In the genomic region with DNA sequence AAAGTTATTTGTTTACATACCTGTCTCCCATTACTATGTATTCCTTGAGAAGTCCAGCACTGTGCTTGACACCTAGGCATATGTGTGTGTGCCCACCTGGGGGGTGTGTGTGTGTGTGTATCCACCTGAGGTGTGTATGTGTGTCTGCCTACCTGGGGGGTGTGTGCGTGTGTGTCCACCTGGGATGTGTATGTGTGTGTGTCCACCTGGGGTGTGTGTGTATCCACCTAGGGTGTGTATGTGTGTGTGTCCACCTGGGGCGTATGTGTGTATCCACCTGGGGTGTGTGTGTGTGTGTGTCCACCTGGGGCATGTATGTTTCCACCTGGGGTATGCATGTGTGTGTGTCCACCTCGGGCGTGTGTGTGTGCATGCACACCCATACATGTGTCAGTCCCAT, we compare ENCODE assay signal across 19 cellular contexts.
"Had no signal": no experiment of that assay in that cellular context is flagged by ENCODE, and none has a peak within 500 bp of the region (broad histone marks: within the 10 kb centered on the region; RNA-seq: fewer than 3 reads in every experiment).

No MANE protein-coding gene starts in this region.

- H3K9me3 ChIP-seq: gastroesophageal sphincter, neutrophil, suprapubic skin, thyroid gland, upper lobe of left lung, vagina had no signal

- H3K27ac ChIP-seq: gastroesophageal sphincter, neutrophil, suprapubic skin, thyroid gland, upper lobe of left lung, vagina had no signal

- H3K36me3 Mint-ChIP-seq: naive B cell had no signal

- H3K27me3 ChIP-seq: gastroesophageal sphincter, neutrophil, suprapubic skin, thyroid gland, upper lobe of left lung, vagina had no signal

- H3K36me3 ChIP-seq: gastroesophageal sphincter, neutrophil, suprapubic skin, thyroid gland, upper lobe of left lung, vagina had no signal

- FAIRE-seq: small intestine had no signal

- DNase-seq: cerebellar nuclear complex; effector CD4-positive, alpha-beta T cell; glutamatergic neuron; left colon; left ventricle myocardium superior; mesendoderm; naive B cell; nephron progenitor cell; small intestine; stimulated activated CD4-positive, alpha-beta T cell treated with anti-CD3 and anti-CD28 coated beads, Interleukin-12 subunit alpha, Interleukin-12 subunit beta, amount 100 ng/mL, for 4 hours; stimulated activated naive CD8-positive, alpha-beta T cell treated with anti-CD3 and anti-CD28 coated beads, Interleukin-15, Interleukin-2, amounts not matched to agents 100 U/mL and 50 U/mL, for 24 hours; thyroid gland; upper lobe of left lung had no signal

- H3K4me1 Mint-ChIP-seq: naive B cell, nephron progenitor cell had no signal

- H3K4me1 ChIP-seq: gastroesophageal sphincter, suprapubic skin, upper lobe of left lung, vagina had no signal

- H3K4me3 ChIP-seq: gastroesophageal sphincter, lung, suprapubic skin, thyroid gland, upper lobe of left lung, vagina had no signal

- ATAC-seq: esophagus mucosa; gastroesophageal sphincter; left colon; left ventricle myocardium superior; stimulated activated naive CD8-positive, alpha-beta T cell treated with anti-CD3 and anti-CD28 coated beads, Interleukin-15, Interleukin-2, amounts not matched to agents 100 U/mL and 50 U/mL, for 24 hours had no signal

- H3K27ac Mint-ChIP-seq: naive B cell, nephron progenitor cell had no signal

- H3K4me3 Mint-ChIP-seq: naive B cell, nephron progenitor cell had no signal

- H3K27me3 Mint-ChIP-seq: naive B cell had no signal
